1 cellular context compared by ENCODE assay signal in the genomic region with DNA sequence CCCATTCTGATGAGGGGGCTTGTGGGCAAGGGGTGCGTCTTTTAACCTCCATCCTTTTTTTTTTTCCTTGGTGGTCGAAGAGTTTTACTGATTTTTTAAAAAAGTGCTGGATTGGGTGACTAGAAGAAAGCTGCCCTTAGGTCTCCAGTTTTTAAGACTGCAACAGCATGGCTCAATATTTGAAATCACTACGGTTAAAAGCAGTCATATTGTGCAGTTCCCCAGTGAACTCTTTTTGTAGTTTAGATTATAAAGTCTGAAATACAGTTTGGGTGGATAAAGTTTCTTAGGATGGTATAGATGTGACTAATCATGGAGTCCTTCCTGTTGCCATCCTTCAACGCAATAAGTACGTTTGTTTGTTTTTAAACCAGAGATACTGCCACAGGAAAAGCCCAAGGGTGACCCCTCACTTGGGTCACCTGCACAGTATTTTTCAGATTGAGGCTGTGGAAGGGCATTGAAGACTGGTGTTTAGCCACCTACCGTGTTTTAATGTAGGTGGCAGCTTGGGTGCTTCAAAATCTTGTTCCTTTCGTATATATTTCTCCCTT.
TF ChIP-seq lines count a peak whose summit lies in the region.

No MANE protein-coding gene starts in this region.

TF ChIP-seq in K562, 482 proteins besides CTCF, POLR2A, EP300 and RAD21 (continues in another document):
- TF ChIP-seq TAF9B (IDR thresholded peaks at IDR 0.05; ENCODE audit: partially characterized antibody) (peak; percentile 52), DNMT1 (IDR thresholded peaks at IDR 0.05) (no peak), MIER1 (IDR thresholded peaks at IDR 0.05; ENCODE audit: low read depth) (peak; percentile 30; the same call in 1 of the 2 replicates), DPF2 (IDR thresholded peaks at IDR 0.05) (peak; percentile 51), PHF20 (IDR thresholded peaks at IDR 0.05; ENCODE audit: partially characterized antibody) (peak; percentile 25), TAF7 (tag; IDR thresholded peaks at IDR 0.05) (peak; percentile 60; the same call in 1 of the 2 replicates), POLR2H (tag; IDR thresholded peaks at IDR 0.05; ENCODE audit: low read depth) (0 out of 2 replicates have a peak, but pooled peaks have one; percentile 58), GABPA (tag; conservative IDR thresholded peaks at IDR 0.05; ENCODE audit: low read depth) (peak; percentile 41), HDAC2 (IDR thresholded peaks at IDR 0.05) (0 out of 2 replicates have a peak, but pooled peaks have one; percentile 1), SOX6 (IDR thresholded peaks at IDR 0.05) (no peak), NR2C1 (IDR thresholded peaks at IDR 0.05) (0 out of 2 replicates have a peak, but pooled peaks have one; percentile 11), NR2C1 (tag; IDR thresholded peaks at IDR 0.05) (no peak), ZFX (CRISPR knock-in tag; IDR thresholded peaks at IDR 0.05) (peak; percentile 22; the same call in 1 of the 2 replicates), FOXJ2 (tag; IDR thresholded peaks at IDR 0.05) (no peak), SMARCA4 (IDR thresholded peaks at IDR 0.05) (0 out of 2 replicates have a peak, but pooled peaks have one; percentile 15), ETV1 (tag; conservative IDR thresholded peaks at IDR 0.05; ENCODE audit: low read depth) (0 out of 2 replicates have a peak, but pooled peaks have one; percentile 73), ARID1B (IDR thresholded peaks at IDR 0.05) (peak; percentile 9; the same call in 1 of the 2 replicates), TGIF2 (CRISPR knock-in tag; IDR thresholded peaks at IDR 0.05) (no peak)
- TF ChIP-seq, protein P1, sequence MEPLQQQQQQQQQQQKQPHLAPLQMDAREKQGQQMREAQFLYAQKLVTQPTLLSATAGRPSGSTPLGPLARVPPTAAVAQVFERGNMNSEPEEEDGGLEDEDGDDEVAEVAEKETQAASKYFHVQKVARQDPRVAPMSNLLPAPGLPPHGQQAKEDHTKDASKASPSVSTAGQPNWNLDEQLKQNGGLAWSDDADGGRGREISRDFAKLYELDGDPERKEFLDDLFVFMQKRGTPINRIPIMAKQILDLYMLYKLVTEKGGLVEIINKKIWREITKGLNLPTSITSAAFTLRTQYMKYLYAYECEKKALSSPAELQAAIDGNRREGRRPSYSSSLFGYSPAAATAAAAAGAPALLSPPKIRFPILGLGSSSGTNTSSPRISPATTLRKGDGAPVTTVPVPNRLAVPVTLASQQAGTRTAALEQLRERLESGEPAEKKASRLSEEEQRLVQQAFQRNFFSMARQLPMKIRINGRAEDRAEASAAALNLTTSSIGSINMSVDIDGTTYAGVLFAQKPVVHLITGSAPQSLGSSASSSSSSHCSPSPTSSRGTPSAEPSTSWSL (CRISPR knock-in tag; IDR thresholded peaks at IDR 0.05; ENCODE audit: borderline replicate concordance) = no peak
- TF ChIP-seq, protein P2, sequence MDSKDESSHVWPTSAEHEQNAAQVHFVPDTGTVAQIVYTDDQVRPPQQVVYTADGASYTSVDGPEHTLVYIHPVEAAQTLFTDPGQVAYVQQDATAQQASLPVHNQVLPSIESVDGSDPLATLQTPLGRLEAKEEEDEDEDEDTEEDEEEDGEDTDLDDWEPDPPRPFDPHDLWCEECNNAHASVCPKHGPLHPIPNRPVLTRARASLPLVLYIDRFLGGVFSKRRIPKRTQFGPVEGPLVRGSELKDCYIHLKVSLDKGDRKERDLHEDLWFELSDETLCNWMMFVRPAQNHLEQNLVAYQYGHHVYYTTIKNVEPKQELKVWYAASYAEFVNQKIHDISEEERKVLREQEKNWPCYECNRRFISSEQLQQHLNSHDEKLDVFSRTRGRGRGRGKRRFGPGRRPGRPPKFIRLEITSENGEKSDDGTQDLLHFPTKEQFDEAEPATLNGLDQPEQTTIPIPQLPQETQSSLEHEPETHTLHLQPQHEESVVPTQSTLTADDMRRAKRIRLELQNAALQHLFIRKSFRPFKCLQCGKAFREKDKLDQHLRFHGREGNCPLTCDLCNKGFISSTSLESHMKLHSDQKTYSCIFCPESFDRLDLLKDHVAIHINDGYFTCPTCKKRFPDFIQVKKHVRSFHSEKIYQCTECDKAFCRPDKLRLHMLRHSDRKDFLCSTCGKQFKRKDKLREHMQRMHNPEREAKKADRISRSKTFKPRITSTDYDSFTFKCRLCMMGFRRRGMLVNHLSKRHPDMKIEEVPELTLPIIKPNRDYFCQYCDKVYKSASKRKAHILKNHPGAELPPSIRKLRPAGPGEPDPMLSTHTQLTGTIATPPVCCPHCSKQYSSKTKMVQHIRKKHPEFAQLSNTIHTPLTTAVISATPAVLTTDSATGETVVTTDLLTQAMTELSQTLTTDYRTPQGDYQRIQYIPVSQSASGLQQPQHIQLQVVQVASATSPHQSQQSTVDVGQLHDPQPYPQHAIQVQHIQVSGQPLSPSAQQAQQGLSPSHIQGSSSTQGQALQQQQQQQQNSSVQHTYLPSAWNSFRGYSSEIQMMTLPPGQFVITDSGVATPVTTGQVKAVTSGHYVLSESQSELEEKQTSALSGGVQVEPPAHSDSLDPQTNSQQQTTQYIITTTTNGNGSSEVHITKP (IDR thresholded peaks at IDR 0.05; ENCODE audit: partially characterized antibody) = peak; percentile 1
- TF ChIP-seq, protein P3, sequence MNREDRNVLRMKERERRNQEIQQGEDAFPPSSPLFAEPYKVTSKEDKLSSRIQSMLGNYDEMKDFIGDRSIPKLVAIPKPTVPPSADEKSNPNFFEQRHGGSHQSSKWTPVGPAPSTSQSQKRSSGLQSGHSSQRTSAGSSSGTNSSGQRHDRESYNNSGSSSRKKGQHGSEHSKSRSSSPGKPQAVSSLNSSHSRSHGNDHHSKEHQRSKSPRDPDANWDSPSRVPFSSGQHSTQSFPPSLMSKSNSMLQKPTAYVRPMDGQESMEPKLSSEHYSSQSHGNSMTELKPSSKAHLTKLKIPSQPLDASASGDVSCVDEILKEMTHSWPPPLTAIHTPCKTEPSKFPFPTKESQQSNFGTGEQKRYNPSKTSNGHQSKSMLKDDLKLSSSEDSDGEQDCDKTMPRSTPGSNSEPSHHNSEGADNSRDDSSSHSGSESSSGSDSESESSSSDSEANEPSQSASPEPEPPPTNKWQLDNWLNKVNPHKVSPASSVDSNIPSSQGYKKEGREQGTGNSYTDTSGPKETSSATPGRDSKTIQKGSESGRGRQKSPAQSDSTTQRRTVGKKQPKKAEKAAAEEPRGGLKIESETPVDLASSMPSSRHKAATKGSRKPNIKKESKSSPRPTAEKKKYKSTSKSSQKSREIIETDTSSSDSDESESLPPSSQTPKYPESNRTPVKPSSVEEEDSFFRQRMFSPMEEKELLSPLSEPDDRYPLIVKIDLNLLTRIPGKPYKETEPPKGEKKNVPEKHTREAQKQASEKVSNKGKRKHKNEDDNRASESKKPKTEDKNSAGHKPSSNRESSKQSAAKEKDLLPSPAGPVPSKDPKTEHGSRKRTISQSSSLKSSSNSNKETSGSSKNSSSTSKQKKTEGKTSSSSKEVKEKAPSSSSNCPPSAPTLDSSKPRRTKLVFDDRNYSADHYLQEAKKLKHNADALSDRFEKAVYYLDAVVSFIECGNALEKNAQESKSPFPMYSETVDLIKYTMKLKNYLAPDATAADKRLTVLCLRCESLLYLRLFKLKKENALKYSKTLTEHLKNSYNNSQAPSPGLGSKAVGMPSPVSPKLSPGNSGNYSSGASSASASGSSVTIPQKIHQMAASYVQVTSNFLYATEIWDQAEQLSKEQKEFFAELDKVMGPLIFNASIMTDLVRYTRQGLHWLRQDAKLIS (CRISPR knock-in tag; IDR thresholded peaks at IDR 0.05) = peak; percentile 20; the same call in 1 of the 2 replicates
- TF ChIP-seq, protein P4, sequence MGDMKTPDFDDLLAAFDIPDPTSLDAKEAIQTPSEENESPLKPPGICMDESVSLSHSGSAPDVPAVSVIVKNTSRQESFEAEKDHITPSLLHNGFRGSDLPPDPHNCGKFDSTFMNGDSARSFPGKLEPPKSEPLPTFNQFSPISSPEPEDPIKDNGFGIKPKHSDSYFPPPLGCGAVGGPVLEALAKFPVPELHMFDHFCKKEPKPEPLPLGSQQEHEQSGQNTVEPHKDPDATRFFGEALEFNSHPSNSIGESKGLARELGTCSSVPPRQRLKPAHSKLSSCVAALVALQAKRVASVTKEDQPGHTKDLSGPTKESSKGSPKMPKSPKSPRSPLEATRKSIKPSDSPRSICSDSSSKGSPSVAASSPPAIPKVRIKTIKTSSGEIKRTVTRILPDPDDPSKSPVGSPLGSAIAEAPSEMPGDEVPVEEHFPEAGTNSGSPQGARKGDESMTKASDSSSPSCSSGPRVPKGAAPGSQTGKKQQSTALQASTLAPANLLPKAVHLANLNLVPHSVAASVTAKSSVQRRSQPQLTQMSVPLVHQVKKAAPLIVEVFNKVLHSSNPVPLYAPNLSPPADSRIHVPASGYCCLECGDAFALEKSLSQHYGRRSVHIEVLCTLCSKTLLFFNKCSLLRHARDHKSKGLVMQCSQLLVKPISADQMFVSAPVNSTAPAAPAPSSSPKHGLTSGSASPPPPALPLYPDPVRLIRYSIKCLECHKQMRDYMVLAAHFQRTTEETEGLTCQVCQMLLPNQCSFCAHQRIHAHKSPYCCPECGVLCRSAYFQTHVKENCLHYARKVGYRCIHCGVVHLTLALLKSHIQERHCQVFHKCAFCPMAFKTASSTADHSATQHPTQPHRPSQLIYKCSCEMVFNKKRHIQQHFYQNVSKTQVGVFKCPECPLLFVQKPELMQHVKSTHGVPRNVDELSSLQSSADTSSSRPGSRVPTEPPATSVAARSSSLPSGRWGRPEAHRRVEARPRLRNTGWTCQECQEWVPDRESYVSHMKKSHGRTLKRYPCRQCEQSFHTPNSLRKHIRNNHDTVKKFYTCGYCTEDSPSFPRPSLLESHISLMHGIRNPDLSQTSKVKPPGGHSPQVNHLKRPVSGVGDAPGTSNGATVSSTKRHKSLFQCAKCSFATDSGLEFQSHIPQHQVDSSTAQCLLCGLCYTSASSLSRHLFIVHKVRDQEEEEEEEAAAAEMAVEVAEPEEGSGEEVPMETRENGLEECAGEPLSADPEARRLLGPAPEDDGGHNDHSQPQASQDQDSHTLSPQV (IDR thresholded peaks at IDR 0.05) = peak; percentile 61; the same call in 1 of the 2 replicates
- TF ChIP-seq, protein P5, sequence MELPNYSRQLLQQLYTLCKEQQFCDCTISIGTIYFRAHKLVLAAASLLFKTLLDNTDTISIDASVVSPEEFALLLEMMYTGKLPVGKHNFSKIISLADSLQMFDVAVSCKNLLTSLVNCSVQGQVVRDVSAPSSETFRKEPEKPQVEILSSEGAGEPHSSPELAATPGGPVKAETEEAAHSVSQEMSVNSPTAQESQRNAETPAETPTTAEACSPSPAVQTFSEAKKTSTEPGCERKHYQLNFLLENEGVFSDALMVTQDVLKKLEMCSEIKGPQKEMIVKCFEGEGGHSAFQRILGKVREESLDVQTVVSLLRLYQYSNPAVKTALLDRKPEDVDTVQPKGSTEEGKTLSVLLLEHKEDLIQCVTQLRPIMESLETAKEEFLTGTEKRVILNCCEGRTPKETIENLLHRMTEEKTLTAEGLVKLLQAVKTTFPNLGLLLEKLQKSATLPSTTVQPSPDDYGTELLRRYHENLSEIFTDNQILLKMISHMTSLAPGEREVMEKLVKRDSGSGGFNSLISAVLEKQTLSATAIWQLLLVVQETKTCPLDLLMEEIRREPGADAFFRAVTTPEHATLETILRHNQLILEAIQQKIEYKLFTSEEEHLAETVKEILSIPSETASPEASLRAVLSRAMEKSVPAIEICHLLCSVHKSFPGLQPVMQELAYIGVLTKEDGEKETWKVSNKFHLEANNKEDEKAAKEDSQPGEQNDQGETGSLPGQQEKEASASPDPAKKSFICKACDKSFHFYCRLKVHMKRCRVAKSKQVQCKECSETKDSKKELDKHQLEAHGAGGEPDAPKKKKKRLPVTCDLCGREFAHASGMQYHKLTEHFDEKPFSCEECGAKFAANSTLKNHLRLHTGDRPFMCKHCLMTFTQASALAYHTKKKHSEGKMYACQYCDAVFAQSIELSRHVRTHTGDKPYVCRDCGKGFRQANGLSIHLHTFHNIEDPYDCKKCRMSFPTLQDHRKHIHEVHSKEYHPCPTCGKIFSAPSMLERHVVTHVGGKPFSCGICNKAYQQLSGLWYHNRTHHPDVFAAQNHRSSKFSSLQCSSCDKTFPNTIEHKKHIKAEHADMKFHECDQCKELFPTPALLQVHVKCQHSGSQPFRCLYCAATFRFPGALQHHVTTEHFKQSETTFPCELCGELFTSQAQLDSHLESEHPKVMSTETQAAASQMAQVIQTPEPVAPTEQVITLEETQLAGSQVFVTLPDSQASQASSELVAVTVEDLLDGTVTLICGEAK (IDR thresholded peaks at IDR 0.05) = peak; percentile 52; the same call in 1 of the 2 replicates
- TF ChIP-seq, protein P5 (CRISPR knock-in tag; IDR thresholded peaks at IDR 0.05) = no peak
- TF ChIP-seq, protein P6, sequence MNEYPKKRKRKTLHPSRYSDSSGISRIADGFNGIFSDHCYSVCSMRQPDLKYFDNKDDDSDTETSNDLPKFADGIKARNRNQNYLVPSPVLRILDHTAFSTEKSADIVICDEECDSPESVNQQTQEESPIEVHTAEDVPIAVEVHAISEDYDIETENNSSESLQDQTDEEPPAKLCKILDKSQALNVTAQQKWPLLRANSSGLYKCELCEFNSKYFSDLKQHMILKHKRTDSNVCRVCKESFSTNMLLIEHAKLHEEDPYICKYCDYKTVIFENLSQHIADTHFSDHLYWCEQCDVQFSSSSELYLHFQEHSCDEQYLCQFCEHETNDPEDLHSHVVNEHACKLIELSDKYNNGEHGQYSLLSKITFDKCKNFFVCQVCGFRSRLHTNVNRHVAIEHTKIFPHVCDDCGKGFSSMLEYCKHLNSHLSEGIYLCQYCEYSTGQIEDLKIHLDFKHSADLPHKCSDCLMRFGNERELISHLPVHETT (CRISPR knock-in tag; conservative IDR thresholded peaks at IDR 0.05 in 1 of 2, IDR thresholded peaks at IDR 0.05 in 1 of 2) = no peak
